ENCODE assay signal across 6 cellular contexts in the genomic region with DNA sequence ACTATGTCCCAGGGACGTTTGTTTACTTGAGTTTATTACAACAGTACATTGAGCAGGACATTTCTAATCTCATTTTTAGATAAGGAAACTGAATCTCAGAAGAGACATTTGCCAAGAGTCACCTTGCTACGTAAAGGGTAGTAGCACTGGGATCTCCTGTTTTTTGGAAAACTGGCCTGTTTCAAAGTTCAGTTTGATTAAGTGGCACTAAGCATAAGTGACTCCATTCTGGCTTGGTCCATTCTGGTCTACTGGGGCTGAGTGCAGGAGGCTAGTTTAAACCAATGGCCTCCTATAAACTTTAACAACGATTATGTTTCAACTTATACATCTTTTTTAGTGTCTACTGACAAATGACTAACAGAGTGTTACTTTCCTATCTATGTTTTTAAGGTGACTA.
"Had no signal": no experiment of that assay in that cellular context is flagged by ENCODE, and none has a peak within 500 bp of the region (broad histone marks: within the 10 kb centered on the region; RNA-seq: fewer than 3 reads in every experiment).

No MANE protein-coding gene starts in this region.

- H3K4me3 ChIP-seq: GM23338 had no signal

- ATAC-seq: GM23338 had no signal

- FAIRE-seq: H1, H54, HTR-8/SVneo had no signal

- H3K4me2 ChIP-seq: GM23338 had no signal

- DNase-seq: H9, HCEC 1CT had no signal

- H2AFZ ChIP-seq: GM23338 had no signal
